ENCODE assay signal across 8 cellular contexts in genomic region chr10:13160934-13161266, GRCh38. TPM values are rescaled to one million over a fixed set of nuclear protein-coding genes. Genes with fewer than 3 reads are reported as not detected.
DNase-seq lines count a peak whose midpoint lies in the region; ATAC-seq and TF ChIP-seq lines count a peak whose summit lies in the region.

No MANE protein-coding gene starts in this region.

- H3K79me2 ChIP-seq in GM23248 (ENCODE audit: insufficient read depth) = peaks cover 12% of the 10 kb centered on the region; the same call in 1 of the 2 replicates

- ATAC-seq in T-cell (replicated peaks in 1 of 4) (peak in 2 of 4 experiments; percentile 23 to 33), GM21360 (IDR thresholded peaks at IDR 0.05; ENCODE audit: unreplicated experiment) (no peak), HG02938 (IDR thresholded peaks at IDR 0.05; ENCODE audit: unreplicated experiment) (no peak)

- H3K36me3 ChIP-seq in GM23248 (ENCODE audit: low read depth) (no peaks in the 10 kb centered on the region), liver (ENCODE audit: control insufficient read depth in 4 of 4, insufficient read depth in 3 of 4, low read depth in 1 of 4, low read length in 3 of 4) (no peaks in the 10 kb centered on the region)

- CTCF ChIA-PET in T-cell (lab: Charles Lee) = interaction anchor here in 1 of 2 donors (0.8 to 2.7 kb wide), 3 partner anchors 45 to 142 kb away, joined by 3 to 33 read pairs (median 9); no protein-coding TSS in a partner anchor

- WGBS in GM23248 (ENCODE audit: low coverage in 1 of 2, low lambda C conversion rate in 2 of 2, missing lambda C conversion rate in 2 of 2), 2 experiments = 0 to 1% methylated on average over 4 of the region's 4 CpGs
- 6% methylated on average over 4 of the region's 4 CpGs for WGBS in liver

- H3K4me3 ChIP-seq in AG09309 (ENCODE audit: control insufficient read depth, low read depth, low read length) (peak overlapping the region; percentile 47), GM23248 (peak overlapping the region; percentile 84), liver (ENCODE audit: low read depth in 1 of 3, low read length in 3 of 3) (peak overlapping the region; percentile 18 to 64 (median 20))

- peak overlapping the region; percentile 13 to 17 for H3K27ac Mint-ChIP-seq in T-cell

- H2AFZ ChIP-seq in GM23248 = peak overlapping the region; percentile 99

- H3K4me1 ChIP-seq in GM23248 (ENCODE audit: insufficient read depth) (peaks cover 12% of the 10 kb centered on the region), liver (ENCODE audit: control insufficient read depth in 4 of 4, insufficient read depth in 4 of 4, low read length in 3 of 4) (peaks cover 0 to 14% (median 12%) of the 10 kb centered on the region in 4 donors)

- DNase-seq in AG09309 (ENCODE audit: low read depth) = no peak
- DNase-seq in GM23248 = no peak
- no peak for DNase-seq in T-cell
- DNase-seq in activated effector memory CD4-positive, alpha-beta T cell treated with anti-CD3 and anti-CD28 coated beads, Interleukin-2, amount 50 U/mL, for 16 hours = no peak
- no peak for DNase-seq in ecto neural progenitor cell (ENCODE audit: low spot score)

- no peaks in the 10 kb centered on the region for H3F3A ChIP-seq in GM23248 (ENCODE audit: insufficient read depth)

- H3K9ac ChIP-seq in GM23248 = peak overlapping the region; percentile 72
- H3K9ac ChIP-seq in liver (ENCODE audit: low read depth in 1 of 2, low read length in 2 of 2) = peak overlapping the region; percentile 17 to 69

- peak overlapping the region; percentile 81 for H3K4me2 ChIP-seq in GM23248 (ENCODE audit: unreplicated experiment)

- H3K9me3 ChIP-seq in GM23248 (ENCODE audit: low read depth) (no peaks in the 10 kb centered on the region), liver (ENCODE audit: control insufficient read depth in 4 of 4, low read length in 3 of 4) (no peaks in the 10 kb centered on the region)

- H3K4me3 Mint-ChIP-seq in T-cell = peak overlapping the region; percentile 79 to 85 (median 82)

- TF ChIP-seq RAD21 in liver (IDR thresholded peaks at IDR 0.05) = no peak

- H3K27me3 Mint-ChIP-seq in T-cell = no peaks in the 10 kb centered on the region

- in situ Hi-C loops in GM23248 (cut with MboI) = no loop called here

- POLR2A ChIA-PET in T-cell (lab: Charles Lee) = interaction anchor here in 1 of 2 donors (0.6 kb wide), 1 partner anchor 144 kb away, joined by 3 read pairs; no protein-coding TSS in a partner anchor

- H3K27ac ChIP-seq in GM23248 (no peak overlapping the region), liver (ENCODE audit: low read depth in 1 of 2, low read length in 2 of 2) (no peak overlapping the region)

- H4K20me1 ChIP-seq in GM23248 (ENCODE audit: insufficient read depth) = no peaks in the 10 kb centered on the region

- peaks cover 16 to 33% (median 22%) of the 10 kb centered on the region in 3 donors for H3K4me1 Mint-ChIP-seq in T-cell

- H3K9me2 ChIP-seq in GM23248 (ENCODE audit: insufficient read depth) = no peaks in the 10 kb centered on the region

- H3K36me3 Mint-ChIP-seq in T-cell = no peaks in the 10 kb centered on the region

- no peaks in the 10 kb centered on the region for H3K9me3 Mint-ChIP-seq in T-cell

- no peaks in the 10 kb centered on the region for H3K27me3 ChIP-seq in GM23248 (replicated peaks; ENCODE audit: insufficient read depth)
- H3K27me3 ChIP-seq in liver (ENCODE audit: control insufficient read depth in 4 of 4, insufficient read depth in 4 of 4, low read length in 3 of 4) = no peaks in the 10 kb centered on the region

- TF ChIP-seq CTCF in AG09309 (IDR thresholded peaks at IDR 0.05; ENCODE audit: control insufficient read depth, insufficient read depth, low read depth, low read length, missing control alignments) = no peak
- no peak for TF ChIP-seq CTCF in liver (IDR thresholded peaks at IDR 0.05; ENCODE audit: low read depth, low read length, missing input control)

TF ChIP-seq in liver, 16 proteins besides CTCF, POLR2A, EP300 and RAD21:
- TF ChIP-seq HNF4G (IDR thresholded peaks at IDR 0.05) (no peak), YY1 (IDR thresholded peaks at IDR 0.05) (no peak), TAF1 (conservative IDR thresholded peaks at IDR 0.05) (no peak), FOXA2 (IDR thresholded peaks at IDR 0.05) (no peak), REST (IDR thresholded peaks at IDR 0.05) (no peak), GABPA (IDR thresholded peaks at IDR 0.05 in 1 of 2, conservative IDR thresholded peaks at IDR 0.05 in 1 of 2) (no peak), ZBTB33 (IDR thresholded peaks at IDR 0.05) (no peak), RXRA (IDR thresholded peaks at IDR 0.05) (no peak), SP1 (IDR thresholded peaks at IDR 0.05) (no peak), FOXA1 (IDR thresholded peaks at IDR 0.05) (no peak), MAX (IDR thresholded peaks at IDR 0.05) (no peak), ATF3 (IDR thresholded peaks at IDR 0.05) (no peak), JUND (IDR thresholded peaks at IDR 0.05) (no peak), EGR1 (IDR thresholded peaks at IDR 0.05; ENCODE audit: low read depth in 2 of 2) (no peak)

RNA-seq across cellular contexts. Expression of gene MCM10, which starts 0.5 kb away (rescaled TPM):
- 3.4 and 5.2 TPM in 2 replicates for total RNA-seq in GM23248 (2014; rRNA removed; shearing (Covaris generic))
- polyA plus RNA-seq in GM23248 (2016; fragmentation: Nextera tagmentation; extraction: Ambion mirVana) = 4.6 and 4.7 TPM in 2 replicates
- 1 to 10 TPM in 2 of 5 donors, under 1 TPM in 3; 0.65 to 1.4 (median 0.82) TPM for total RNA-seq in T-cell
- 10 to 100 TPM in 1 of 2 donors, under 1 TPM in 1; under 0.01 to 10.0 TPM for total RNA-seq in liver
- under 1 TPM; 0.32 to 0.37 TPM for polyA plus RNA-seq in liver

Comparison
In these comparisons a context has a peak if more than half of its experiments do, and no peak if none do; other contexts are left out.
1. H3K4me3 ChIP-seq: peak in every context shown above with its lines; median percentile 84 in GM23248; 47 in AG09309; 20 in liver.